1 cellular context compared by ENCODE assay signal in the genomic region with DNA sequence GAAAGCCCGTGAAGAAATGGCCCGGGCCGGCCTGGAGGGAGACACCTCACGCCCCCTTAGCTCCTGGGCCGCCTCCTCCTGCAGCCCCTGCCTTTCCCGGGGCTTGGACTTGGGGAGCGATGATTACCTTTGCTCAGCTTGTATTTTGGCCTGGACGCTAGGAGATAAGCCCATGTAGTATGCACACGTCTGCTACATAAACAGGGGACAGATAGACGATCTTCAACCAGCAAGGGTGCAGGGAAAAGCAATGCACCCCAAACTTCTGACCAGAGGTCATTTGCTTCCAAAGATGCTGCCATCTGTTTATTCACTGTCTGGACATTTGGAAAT.
TF ChIP-seq lines count a peak whose summit lies in the region.

No MANE protein-coding gene starts in this region.

TF ChIP-seq in K562, 482 proteins besides CTCF, POLR2A, EP300 and RAD21 (continues in another document):
- TF ChIP-seq RBM39 (optimal IDR thresholded peaks at IDR 0.05; ENCODE audit: low read depth, low read length) = no peak
- peak; percentile 41; the same call in 1 of the 2 replicates for TF ChIP-seq CBFA2T2 (conservative IDR thresholded peaks at IDR 0.05)
- 0 out of 4 replicates have a peak, but pooled peaks of 1 of the 2 experiments have one; percentile 42 for TF ChIP-seq FOXK2 (conservative IDR thresholded peaks at IDR 0.05 in 1 of 2, IDR thresholded peaks at IDR 0.05 in 1 of 2; ENCODE audit: low read depth in 2 of 2)
- TF ChIP-seq ZFP91 (CRISPR knock-in tag; IDR thresholded peaks at IDR 0.05) = no peak
- TF ChIP-seq, protein P1, sequence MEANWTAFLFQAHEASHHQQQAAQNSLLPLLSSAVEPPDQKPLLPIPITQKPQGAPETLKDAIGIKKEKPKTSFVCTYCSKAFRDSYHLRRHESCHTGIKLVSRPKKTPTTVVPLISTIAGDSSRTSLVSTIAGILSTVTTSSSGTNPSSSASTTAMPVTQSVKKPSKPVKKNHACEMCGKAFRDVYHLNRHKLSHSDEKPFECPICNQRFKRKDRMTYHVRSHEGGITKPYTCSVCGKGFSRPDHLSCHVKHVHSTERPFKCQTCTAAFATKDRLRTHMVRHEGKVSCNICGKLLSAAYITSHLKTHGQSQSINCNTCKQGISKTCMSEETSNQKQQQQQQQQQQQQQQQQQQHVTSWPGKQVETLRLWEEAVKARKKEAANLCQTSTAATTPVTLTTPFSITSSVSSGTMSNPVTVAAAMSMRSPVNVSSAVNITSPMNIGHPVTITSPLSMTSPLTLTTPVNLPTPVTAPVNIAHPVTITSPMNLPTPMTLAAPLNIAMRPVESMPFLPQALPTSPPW (CRISPR knock-in tag; IDR thresholded peaks at IDR 0.05) = no peak
- TF ChIP-seq ASH1L (IDR thresholded peaks at IDR 0.05; ENCODE audit: borderline replicate concordance, low read depth, partially characterized antibody) = no peak
- TF ChIP-seq NCOA1 (IDR thresholded peaks at IDR 0.05; ENCODE audit: low read depth) = no peak
- peak; percentile 52 for TF ChIP-seq ARID1B (IDR thresholded peaks at IDR 0.05)
- TF ChIP-seq, protein P2, sequence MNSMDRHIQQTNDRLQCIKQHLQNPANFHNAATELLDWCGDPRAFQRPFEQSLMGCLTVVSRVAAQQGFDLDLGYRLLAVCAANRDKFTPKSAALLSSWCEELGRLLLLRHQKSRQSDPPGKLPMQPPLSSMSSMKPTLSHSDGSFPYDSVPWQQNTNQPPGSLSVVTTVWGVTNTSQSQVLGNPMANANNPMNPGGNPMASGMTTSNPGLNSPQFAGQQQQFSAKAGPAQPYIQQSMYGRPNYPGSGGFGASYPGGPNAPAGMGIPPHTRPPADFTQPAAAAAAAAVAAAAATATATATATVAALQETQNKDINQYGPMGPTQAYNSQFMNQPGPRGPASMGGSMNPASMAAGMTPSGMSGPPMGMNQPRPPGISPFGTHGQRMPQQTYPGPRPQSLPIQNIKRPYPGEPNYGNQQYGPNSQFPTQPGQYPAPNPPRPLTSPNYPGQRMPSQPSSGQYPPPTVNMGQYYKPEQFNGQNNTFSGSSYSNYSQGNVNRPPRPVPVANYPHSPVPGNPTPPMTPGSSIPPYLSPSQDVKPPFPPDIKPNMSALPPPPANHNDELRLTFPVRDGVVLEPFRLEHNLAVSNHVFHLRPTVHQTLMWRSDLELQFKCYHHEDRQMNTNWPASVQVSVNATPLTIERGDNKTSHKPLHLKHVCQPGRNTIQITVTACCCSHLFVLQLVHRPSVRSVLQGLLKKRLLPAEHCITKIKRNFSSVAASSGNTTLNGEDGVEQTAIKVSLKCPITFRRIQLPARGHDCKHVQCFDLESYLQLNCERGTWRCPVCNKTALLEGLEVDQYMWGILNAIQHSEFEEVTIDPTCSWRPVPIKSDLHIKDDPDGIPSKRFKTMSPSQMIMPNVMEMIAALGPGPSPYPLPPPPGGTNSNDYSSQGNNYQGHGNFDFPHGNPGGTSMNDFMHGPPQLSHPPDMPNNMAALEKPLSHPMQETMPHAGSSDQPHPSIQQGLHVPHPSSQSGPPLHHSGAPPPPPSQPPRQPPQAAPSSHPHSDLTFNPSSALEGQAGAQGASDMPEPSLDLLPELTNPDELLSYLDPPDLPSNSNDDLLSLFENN (IDR thresholded peaks at IDR 0.05; ENCODE audit: low read depth in 2 of 2, low read length in 2 of 2) = no peak
- TF ChIP-seq NUFIP1 (IDR thresholded peaks at IDR 0.05; ENCODE audit: partially characterized antibody) = no peak
- no peak for TF ChIP-seq DIDO1 (tag; IDR thresholded peaks at IDR 0.05; ENCODE audit: low read depth)
- TF ChIP-seq, protein P3, sequence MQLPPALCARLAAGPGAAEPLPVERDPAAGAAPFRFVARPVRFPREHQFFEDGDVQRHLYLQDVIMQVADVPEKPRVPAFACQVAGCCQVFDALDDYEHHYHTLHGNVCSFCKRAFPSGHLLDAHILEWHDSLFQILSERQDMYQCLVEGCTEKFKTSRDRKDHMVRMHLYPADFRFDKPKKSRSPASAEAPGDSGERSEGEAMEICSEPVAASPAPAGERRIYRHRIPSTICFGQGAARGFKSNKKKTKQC (CRISPR knock-in tag; IDR thresholded peaks at IDR 0.05) = no peak
- TF ChIP-seq RBM25 (IDR thresholded peaks at IDR 0.05; ENCODE audit: low read depth, low read length, severe bottlenecking) = no peak
- TF ChIP-seq NFE2 (IDR thresholded peaks at IDR 0.05; ENCODE audit: low read depth) = no peak
- TF ChIP-seq UBTF (IDR thresholded peaks at IDR 0.05; ENCODE audit: borderline replicate concordance in 1 of 2, low read depth in 2 of 2, low read length in 2 of 2) = 0 out of 4 replicates have a peak, but pooled peaks of 1 of the 2 experiments have one; percentile 28
- peak; percentile 72 for TF ChIP-seq CBFA2T3 (IDR thresholded peaks at IDR 0.05)
- peak; percentile 50 for TF ChIP-seq TCF3 (CRISPR knock-in tag; IDR thresholded peaks at IDR 0.05)
- TF ChIP-seq, protein P4, sequence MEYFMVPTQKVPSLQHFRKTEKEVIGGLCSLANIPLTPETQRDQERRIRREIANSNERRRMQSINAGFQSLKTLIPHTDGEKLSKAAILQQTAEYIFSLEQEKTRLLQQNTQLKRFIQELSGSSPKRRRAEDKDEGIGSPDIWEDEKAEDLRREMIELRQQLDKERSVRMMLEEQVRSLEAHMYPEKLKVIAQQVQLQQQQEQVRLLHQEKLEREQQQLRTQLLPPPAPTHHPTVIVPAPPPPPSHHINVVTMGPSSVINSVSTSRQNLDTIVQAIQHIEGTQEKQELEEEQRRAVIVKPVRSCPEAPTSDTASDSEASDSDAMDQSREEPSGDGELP (CRISPR knock-in tag; IDR thresholded peaks at IDR 0.05; ENCODE audit: borderline replicate concordance) = 0 out of 2 replicates have a peak, but pooled peaks have one; percentile 0
- TF ChIP-seq GABPA (tag; conservative IDR thresholded peaks at IDR 0.05; ENCODE audit: low read depth) = no peak
- no peak for TF ChIP-seq TFE3 (CRISPR knock-in tag; IDR thresholded peaks at IDR 0.05)
- TF ChIP-seq ZNF707 (CRISPR knock-in tag; conservative IDR thresholded peaks at IDR 0.05) = no peak
- TF ChIP-seq, protein P5, sequence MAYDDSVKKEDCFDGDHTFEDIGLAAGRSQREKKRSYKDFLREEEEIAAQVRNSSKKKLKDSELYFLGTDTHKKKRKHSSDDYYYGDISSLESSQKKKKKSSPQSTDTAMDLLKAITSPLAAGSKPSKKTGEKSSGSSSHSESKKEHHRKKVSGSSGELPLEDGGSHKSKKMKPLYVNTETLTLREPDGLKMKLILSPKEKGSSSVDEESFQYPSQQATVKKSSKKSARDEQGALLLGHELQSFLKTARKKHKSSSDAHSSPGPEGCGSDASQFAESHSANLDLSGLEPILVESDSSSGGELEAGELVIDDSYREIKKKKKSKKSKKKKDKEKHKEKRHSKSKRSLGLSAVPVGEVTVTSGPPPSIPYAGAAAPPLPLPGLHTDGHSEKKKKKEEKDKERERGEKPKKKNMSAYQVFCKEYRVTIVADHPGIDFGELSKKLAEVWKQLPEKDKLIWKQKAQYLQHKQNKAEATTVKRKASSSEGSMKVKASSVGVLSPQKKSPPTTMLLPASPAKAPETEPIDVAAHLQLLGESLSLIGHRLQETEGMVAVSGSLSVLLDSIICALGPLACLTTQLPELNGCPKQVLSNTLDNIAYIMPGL (CRISPR knock-in tag; IDR thresholded peaks at IDR 0.05) = no peak
- no peak for TF ChIP-seq ETS1 (conservative IDR thresholded peaks at IDR 0.05; ENCODE audit: control insufficient read depth, low read depth, low read length)
- TF ChIP-seq ZNF655 (CRISPR knock-in tag; IDR thresholded peaks at IDR 0.05) = no peak
- no peak for TF ChIP-seq TBL1XR1 (IDR thresholded peaks at IDR 0.05; ENCODE audit: low read length in 2 of 2)
- peak; percentile 17; the same call in 1 of the 2 replicates for TF ChIP-seq TEAD4 (IDR thresholded peaks at IDR 0.05; ENCODE audit: low read length)
- no peak for TF ChIP-seq TEAD4 (CRISPR knock-in tag; IDR thresholded peaks at IDR 0.05; ENCODE audit: borderline replicate concordance)
- peak; percentile 10; the same call in 1 of the 2 replicates for TF ChIP-seq NCOR1 (IDR thresholded peaks at IDR 0.05)
- TF ChIP-seq HMBOX1 (IDR thresholded peaks at IDR 0.05) = no peak
- no peak for TF ChIP-seq BRF2 (IDR thresholded peaks at IDR 0.05; ENCODE audit: borderline replicate concordance, insufficient read depth, insufficient read length)
- TF ChIP-seq MYNN (IDR thresholded peaks at IDR 0.05) = no peak
- no peak for TF ChIP-seq MYNN (CRISPR knock-in tag; IDR thresholded peaks at IDR 0.05)
- peak; percentile 23; the same call in 1 of the 2 replicates for TF ChIP-seq POLR2AphosphoS5 (IDR thresholded peaks at IDR 0.05; ENCODE audit: control insufficient read depth, insufficient read depth, low read depth, low read length)
- TF ChIP-seq NBN (IDR thresholded peaks at IDR 0.05; ENCODE audit: low read depth) = no peak
